25 cellular contexts compared by ENCODE assay signal in the genomic region with DNA sequence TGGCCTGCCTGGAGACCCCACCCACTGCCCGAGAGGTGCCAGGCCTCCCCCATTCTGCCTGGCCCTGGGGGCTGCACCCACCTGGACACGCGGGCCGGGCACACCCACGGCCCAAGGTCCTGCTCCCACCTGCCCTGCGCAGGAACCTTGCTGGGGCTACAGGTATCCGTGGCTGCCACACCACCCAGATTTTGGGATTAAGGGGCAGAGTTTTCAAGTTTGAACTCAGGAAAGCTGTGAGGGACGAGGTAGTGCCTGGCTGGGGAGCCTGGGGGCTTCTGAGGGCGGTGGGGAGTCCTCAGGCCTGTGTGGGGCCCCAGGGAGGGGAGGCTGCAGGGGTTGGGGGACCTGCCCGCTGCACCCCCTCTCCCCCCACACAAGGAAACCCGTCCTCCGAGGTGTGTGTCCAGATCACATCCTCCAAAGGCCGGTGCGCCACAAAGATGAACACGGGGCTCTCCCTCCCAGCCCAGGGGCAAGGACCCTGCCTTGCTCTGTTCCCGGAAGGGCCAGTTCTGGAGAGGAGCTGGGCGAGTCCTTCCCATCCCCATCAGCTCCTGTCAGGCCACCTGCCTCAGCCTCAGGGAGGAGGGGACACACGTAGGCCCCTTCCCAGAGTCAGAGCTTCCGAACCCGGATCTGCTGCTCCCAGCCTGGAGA. TPM values are rescaled to one million over a fixed set of nuclear protein-coding genes. Genes with fewer than 3 reads are reported as not detected.
DNase-seq lines count a peak whose midpoint lies in the region; FAIRE-seq and TF ChIP-seq lines count a peak whose summit lies in the region.
"Had no signal": no experiment of that assay in that cellular context is flagged by ENCODE, and none has a peak within 500 bp of the region (broad histone marks: within the 10 kb centered on the region; RNA-seq: fewer than 3 reads in every experiment).

No MANE protein-coding gene starts in this region.

- FAIRE-seq in H1 (lab: Jason Lieb, UNC), result no peak
- FAIRE-seq: D721Med had no signal

- H3K23ac ChIP-seq in H1 (ENCODE audit: insufficient read length), result no peak overlapping the region
- peak overlapping the region; percentile 55 for H3K23ac ChIP-seq in neuronal stem cell (ENCODE audit: low read depth, low read length, poor library complexity)

- H3K36me3 ChIP-seq in H7 (replicated peaks; ENCODE audit: control insufficient read depth, insufficient read depth, low read length), result no peaks in the 10 kb centered on the region
- no peaks in the 10 kb centered on the region for H3K36me3 ChIP-seq in H1 (ENCODE audit: control insufficient read depth in 2 of 4, insufficient read depth in 4 of 4, low read length in 3 of 4)
- H3K36me3 ChIP-seq in neuronal stem cell (replicated peaks in 1 of 2; ENCODE audit: control insufficient read depth in 2 of 2, insufficient read depth in 2 of 2, low read length in 2 of 2), result no peaks in the 10 kb centered on the region
- H3K36me3 ChIP-seq: upper lobe of right lung had no signal

- H3K18ac ChIP-seq in H1 (ENCODE audit: extremely low read depth, low read length), result no peak overlapping the region; the same call in 1 of the 2 replicates
- peak overlapping the region; percentile 59 for H3K18ac ChIP-seq in neuronal stem cell (ENCODE audit: low read length)

- H2AK5ac ChIP-seq in H1 (ENCODE audit: low read depth, low read length), result peak overlapping the region; percentile 75; the same call in 1 of the 2 replicates
- H2AK5ac ChIP-seq in neuronal stem cell (ENCODE audit: low read depth, low read length), result peak overlapping the region; percentile 99

- POLR2A ChIA-PET in H1 (lab: Charles Lee; ENCODE audit: partially characterized antibody), result no interaction called here

- peaks cover 0 to 22% (median 11%) of the 10 kb centered on the region in 4 experiments; a peak in 6 of 7 replicates for H3K4me1 ChIP-seq in H1 (replicated peaks in 1 of 4; ENCODE audit: control insufficient read depth in 3 of 4, insufficient read depth in 4 of 4, low read length in 3 of 4)
- H3K4me1 ChIP-seq in neuronal stem cell (ENCODE audit: control insufficient read depth in 2 of 2, insufficient read depth in 1 of 2, low read depth in 1 of 2, low read length in 2 of 2), result peaks cover 17 to 32% of the 10 kb centered on the region in 2 donors
- H3K4me1 ChIP-seq: upper lobe of right lung had no signal

- TF ChIP-seq RAD21 in H1 (IDR thresholded peaks at IDR 0.05 in 1 of 2, conservative IDR thresholded peaks at IDR 0.05 in 1 of 2; ENCODE audit: low read depth in 2 of 2, low read length in 2 of 2), result no peak

- H2BK12ac ChIP-seq in H1 (ENCODE audit: low read depth, low read length) (peak overlapping the region; percentile 17; the same call in 1 of the 2 replicates), neuronal stem cell (ENCODE audit: low read length) (peak overlapping the region; percentile 94)

- no peak overlapping the region for H2BK20ac ChIP-seq in H1 (ENCODE audit: low read length)

- peak; percentile 14 for DNase-seq in activated naive CD4-positive, alpha-beta T cell treated with anti-CD3 and anti-CD28 coated beads, Interleukin-2, amount 10 ng/mL, durations not matched to agents 7 days and 5 days
- DNase-seq in activated naive CD4-positive, alpha-beta T cell (lab: John Stamatoyannopoulos, UW), result no peak
- DNase-seq in H7, result peak; percentile 60
- peak in 1 of 2 experiments; percentile 49 for DNase-seq in H1 (ENCODE audit: low read depth in 1 of 2, low spot score in 2 of 2)
- no peak for DNase-seq in neuronal stem cell (ENCODE audit: low spot score)
- DNase-seq in lower leg skin (ENCODE audit: low spot score in 2 of 2), result no peak
- no peak for DNase-seq in glomerular visceral epithelial cell (ENCODE audit: extremely low spot score)
- DNase-seq in NCI-H2227 treated with DMSO at 0.1 percent for 48 hours (lab: John Stamatoyannopoulos, UW), result no peak
- DNase-seq: dorsolateral prefrontal cortex, EL, MV-4-11, NCI-H1694, NCI-H69, substantia nigra, upper lobe of right lung had no signal

- no peak overlapping the region for H3K4me3 Mint-ChIP-seq in activated naive CD4-positive, alpha-beta T cell treated with anti-CD3 and anti-CD28 coated beads, Interleukin-2, amount 10 ng/mL, durations not matched to agents 7 days and 5 days
- H3K4me3 Mint-ChIP-seq: activated CD8-positive, alpha-beta T cell treated with anti-CD3 and anti-CD28 coated beads, Interleukin-2, amount 10 ng/mL, durations not matched to agents 7 days and 5 days had no signal

- intact Hi-C loops in lower leg skin (cut with DNase I; ENCODE audit: low total_unique reads), result no loop called here

- no peaks in the 10 kb centered on the region for H3K9me3 Mint-ChIP-seq in activated naive CD4-positive, alpha-beta T cell treated with anti-CD3 and anti-CD28 coated beads, Interleukin-2, amount 10 ng/mL, durations not matched to agents 7 days and 5 days

- H3K27ac ChIP-seq in H1 (ENCODE audit: low read depth, low read length), result no peak overlapping the region
- H3K27ac ChIP-seq in neuronal stem cell (replicated peaks; ENCODE audit: low read length), result no peak overlapping the region
- H3K27ac ChIP-seq: dorsolateral prefrontal cortex, hepatocyte, upper lobe of right lung had no signal

- no peak overlapping the region for H3K56ac ChIP-seq in H1 (replicated peaks; ENCODE audit: insufficient read length, low read depth, low read length)

- H4K20me1 ChIP-seq in H1 (replicated peaks in 1 of 2; ENCODE audit: control insufficient read depth in 1 of 2, insufficient read depth in 2 of 2, low read length in 2 of 2), result peaks cover 0 to 1% of the 10 kb centered on the region in 2 experiments

- H3K4me3 ChIP-seq in H7 (ENCODE audit: insufficient read depth, low read depth, low read length) (no peak overlapping the region), H1 (ENCODE audit: extremely low read depth in 1 of 4, insufficient read depth in 2 of 4, low read depth in 3 of 4, low read length in 4 of 4) (no peak overlapping the region), neuronal stem cell (ENCODE audit: low read length in 2 of 2) (no peak overlapping the region), lower leg skin (ENCODE audit: low read depth, poor library complexity, severe bottlenecking) (no peak overlapping the region)
- H3K4me3 ChIP-seq: dorsolateral prefrontal cortex, hepatocyte, upper lobe of right lung had no signal

- H4K91ac ChIP-seq in H1 (replicated peaks; ENCODE audit: insufficient read length, low read length) (peak overlapping the region; percentile 17), neuronal stem cell (ENCODE audit: low read depth, low read length, poor library complexity) (no peak overlapping the region)

- peaks cover 67% of the 10 kb centered on the region for H3K27me3 Mint-ChIP-seq in activated naive CD4-positive, alpha-beta T cell treated with anti-CD3 and anti-CD28 coated beads, Interleukin-2, amount 10 ng/mL, durations not matched to agents 7 days and 5 days

- H3K14ac ChIP-seq in H1 (ENCODE audit: insufficient read length), result no peak overlapping the region
- H3K14ac ChIP-seq in neuronal stem cell (ENCODE audit: low read length), result no peak overlapping the region

- H3K4me1 Mint-ChIP-seq in activated naive CD4-positive, alpha-beta T cell treated with anti-CD3 and anti-CD28 coated beads, Interleukin-2, amount 10 ng/mL, durations not matched to agents 7 days and 5 days, result peaks cover 31% of the 10 kb centered on the region

- H2BK15ac ChIP-seq in H1 (ENCODE audit: low read length), result no peak overlapping the region
- H2BK15ac ChIP-seq in neuronal stem cell (ENCODE audit: low read length), result peak overlapping the region; percentile 69

- H3K9ac ChIP-seq in H1 (replicated peaks in 1 of 4; ENCODE audit: extremely low read depth in 1 of 4, low read depth in 3 of 4, low read length in 3 of 4) (no peak overlapping the region), neuronal stem cell (ENCODE audit: low read depth, low read length, poor library complexity) (peak overlapping the region; percentile 4)

- 81% methylated on average over 11 of the region's 20 CpGs; no CpG with 5 or more reads in 1 of the 2 experiments for WGBS in H1 (ENCODE audit: extremely low coverage in 1 of 2, insufficient coverage in 1 of 2, insufficient read length in 1 of 2, insufficient replicate concordance in 2 of 2, low coverage in 1 of 2, low lambda C conversion rate in 2 of 2, missing lambda C conversion rate in 1 of 2), 2 experiments
- no CpG with 5 or more reads among the region's 20 CpGs for WGBS in neuronal stem cell (ENCODE audit: extremely low coverage in 2 of 2, insufficient read length in 2 of 2, insufficient replicate concordance in 1 of 2), 2 donors
- 67 to 71% methylated on average over 14 to 16 of the region's 20 CpGs for WGBS in lower leg skin, 2 donors

- no peaks in the 10 kb centered on the region for H3K79me2 ChIP-seq in H1 (ENCODE audit: control insufficient read depth in 1 of 2, insufficient read depth in 2 of 2, low read length in 2 of 2)

- H3K4ac ChIP-seq in H1 (replicated peaks; ENCODE audit: insufficient read length, low read depth, low read length), result no peak overlapping the region
- no peak overlapping the region for H3K4ac ChIP-seq in neuronal stem cell (ENCODE audit: low read length)

- H3K27me3 ChIP-seq in H7 (ENCODE audit: control insufficient read depth, insufficient read depth, low read length), result no peaks in the 10 kb centered on the region
- H3K27me3 ChIP-seq in H1 (replicated peaks in 1 of 4; ENCODE audit: control insufficient read depth in 3 of 4, extremely low read depth in 1 of 4, insufficient read depth in 3 of 4, low read length in 3 of 4), result peaks cover 0 to 8% (median 6%) of the 10 kb centered on the region in 4 experiments; a peak in 4 of 7 replicates
- H3K27me3 ChIP-seq in neuronal stem cell (ENCODE audit: control insufficient read depth in 3 of 3, insufficient read depth in 3 of 3, low read depth in 1 of 3, low read length in 3 of 3), result peaks cover 0 to 44% (median 4%) of the 10 kb centered on the region in 3 experiments
- H3K27me3 ChIP-seq: hepatocyte had no signal

- H2BK5ac ChIP-seq in H1 (ENCODE audit: low read depth, low read length), result no peak overlapping the region
- peak overlapping the region; percentile 39 for H2BK5ac ChIP-seq in neuronal stem cell (ENCODE audit: low read length)

- no peak overlapping the region for H2AFZ ChIP-seq in H1 (ENCODE audit: low read length)
- no peak overlapping the region for H2AFZ ChIP-seq in neuronal stem cell (ENCODE audit: low read length)
- H2AFZ ChIP-seq: hepatocyte had no signal

- H4K5ac ChIP-seq in H1 (ENCODE audit: insufficient read length, low read depth, low read length), result no peak overlapping the region

- TF ChIP-seq CTCF in H1 (IDR thresholded peaks at IDR 0.05; ENCODE audit: control extremely low read depth in 1 of 3, insufficient read depth in 1 of 3, low read depth in 1 of 3, low read length in 3 of 3) (no peak), lower leg skin (IDR thresholded peaks at IDR 0.05) (no peak)

- H3K4me2 ChIP-seq in H1 (ENCODE audit: insufficient read depth in 1 of 2, low read depth in 2 of 2, low read length in 2 of 2) (no peak overlapping the region), neuronal stem cell (ENCODE audit: insufficient read depth, low read length, poor library complexity, severe bottlenecking) (no peak overlapping the region)
- H3K4me2 ChIP-seq: hepatocyte had no signal

- H2BK120ac ChIP-seq in H1 (replicated peaks; ENCODE audit: low read depth, low read length) (no peak overlapping the region), neuronal stem cell (ENCODE audit: low read depth, low read length) (peak overlapping the region; percentile 97)

- CTCF ChIA-PET in activated naive CD4-positive, alpha-beta T cell treated with anti-CD3 and anti-CD28 coated beads, Interleukin-2, amount 10 ng/mL, durations not matched to agents 7 days and 5 days (lab: Charles Lee), result no interaction called here
- CTCF ChIA-PET in H1 (lab: Charles Lee; ENCODE audit: partially characterized antibody), result interaction anchor here (1.2 to 1.8 kb wide), 4 partner anchors 23 to 48 kb away, joined by 3 to 8 read pairs (median 4); no protein-coding TSS in a partner anchor

- no peaks in the 10 kb centered on the region for H3K23me2 ChIP-seq in H1 (ENCODE audit: low read depth, low read length)

- TF ChIP-seq EP300 in H1 (IDR thresholded peaks at IDR 0.05; ENCODE audit: borderline replicate concordance in 1 of 2, low read depth in 2 of 2, low read length in 2 of 2), result no peak

- no peak overlapping the region for H3K27ac Mint-ChIP-seq in activated naive CD4-positive, alpha-beta T cell treated with anti-CD3 and anti-CD28 coated beads, Interleukin-2, amount 10 ng/mL, durations not matched to agents 7 days and 5 days

- H3K79me1 ChIP-seq in H1 (ENCODE audit: low read depth, low read length) (no peaks in the 10 kb centered on the region), neuronal stem cell (ENCODE audit: low read depth, low read length) (peaks cover 2% of the 10 kb centered on the region)

- H3K9me3 ChIP-seq in H1 (ENCODE audit: insufficient read depth in 2 of 2, low read depth in 1 of 2, low read length in 1 of 2) (peaks cover 4 to 5% of the 10 kb centered on the region in 2 experiments; a peak in 1 of 4 replicates), neuronal stem cell (replicated peaks in 1 of 2; ENCODE audit: control insufficient read depth in 2 of 2, insufficient read depth in 1 of 2, low read depth in 1 of 2, low read length in 2 of 2) (peaks cover 0 to 4% of the 10 kb centered on the region in 2 donors)
- H3K9me3 ChIP-seq: upper lobe of right lung had no signal

- no peaks in the 10 kb centered on the region for H3K36me3 Mint-ChIP-seq in activated naive CD4-positive, alpha-beta T cell treated with anti-CD3 and anti-CD28 coated beads, Interleukin-2, amount 10 ng/mL, durations not matched to agents 7 days and 5 days

- H4K8ac ChIP-seq in H1 (ENCODE audit: extremely low read depth, insufficient read depth, low read length), result peak overlapping the region; percentile 31; the same call in 1 of the 2 replicates
- H4K8ac ChIP-seq in neuronal stem cell (ENCODE audit: low read depth, low read length), result no peak overlapping the region

- TF ChIP-seq POLR2A in H1 (IDR thresholded peaks at IDR 0.05; ENCODE audit: control extremely low read depth in 1 of 2, low read depth in 2 of 2, low read length in 2 of 2), result no peak
- TF ChIP-seq POLR2A in lower leg skin (IDR thresholded peaks at IDR 0.05), result no peak

RNA-seq across cellular contexts. Expression of gene TTLL10, which starts 2.7 kb away (rescaled TPM):
- not detected in 2 replicates for total RNA-seq in H7 (2014; rRNA removed; shearing (Covaris generic))
- 1.6 and 1.7 TPM in 2 replicates for total RNA-seq in H1 (2021; fragmentation: NEBNext Ultra II Directional; extraction: Animal tissue kit (Norgen Biotek cat#: 25700))
- polyA plus RNA-seq in H1 (2011; rRNA removed), result 1.1 and 2.0 TPM in 2 replicates
- polyA plus RNA-seq in H1 (2011; cell fraction: cytosol; rRNA removed), result 1.0 TPM
- 3.8 TPM for polyA plus RNA-seq in H1 (2011; cell fraction: nucleus; rRNA removed)
- 0.94 to 4.7 TPM (median 1.1 TPM) in 4 replicates for polyA plus RNA-seq in H1 (2012, experiment 1 of 2)
- 0.24 TPM for polyA plus RNA-seq in H1 (2012, experiment 2 of 2)
- polyA plus RNA-seq in H1 (2013, experiment 1 of 2), result 0.73 TPM
- polyA plus RNA-seq in H1 (2013, experiment 2 of 2), result 0.55 TPM
- polyA minus RNA-seq in H1 (2011; rRNA and poly(A)+ RNA removed), result 0.51 and 1.3 TPM in 2 replicates
- not detected for polyA minus RNA-seq in H1 (2011; cell fraction: cytosol; rRNA and poly(A)+ RNA removed)
- 1.5 TPM for polyA minus RNA-seq in H1 (2011; cell fraction: nucleus; rRNA and poly(A)+ RNA removed)
- 1.3 TPM for polyA plus RNA-seq in neuronal stem cell (2013, experiment 1 of 2)
- polyA plus RNA-seq in neuronal stem cell (2013, experiment 2 of 2), result 1.3 TPM
- not detected for total RNA-seq in lower leg skin
- total RNA-seq: A172, epithelial cell of proximal tubule, fibroblast of villous mesenchyme, hepatocyte, HT1080, lung microvascular endothelial cell, myocyte, right cardiac atrium, upper lobe of right lung had no signal

RNA-seq across cellular contexts. Expression of gene TNFRSF18, which starts 35.4 kb away (rescaled TPM):
- not detected in 2 replicates for total RNA-seq in H7 (2014; rRNA removed; shearing (Covaris generic))
- total RNA-seq in H1 (2021; fragmentation: NEBNext Ultra II Directional; extraction: Animal tissue kit (Norgen Biotek cat#: 25700)), result 0.92 and 1.5 TPM in 2 replicates
- 2.5 and 2.7 TPM in 2 replicates for polyA plus RNA-seq in H1 (2011; rRNA removed)
- polyA plus RNA-seq in H1 (2011; cell fraction: cytosol; rRNA removed), result 2.9 TPM
- polyA plus RNA-seq in H1 (2011; cell fraction: nucleus; rRNA removed), result 4.8 TPM
- 0.51 to 2.0 TPM (median 1.5 TPM) in 4 replicates for polyA plus RNA-seq in H1 (2012, experiment 1 of 2)
- 1.4 TPM for polyA plus RNA-seq in H1 (2012, experiment 2 of 2)
- polyA plus RNA-seq in H1 (2013, experiment 1 of 2), result 1.4 TPM
- polyA plus RNA-seq in H1 (2013, experiment 2 of 2), result 1.5 TPM
- not detected in 2 replicates for polyA minus RNA-seq in H1 (2011; rRNA and poly(A)+ RNA removed)
- polyA minus RNA-seq in H1 (2011; cell fraction: cytosol; rRNA and poly(A)+ RNA removed), result not detected
- not detected for polyA minus RNA-seq in H1 (2011; cell fraction: nucleus; rRNA and poly(A)+ RNA removed)
- 0.21 TPM for polyA plus RNA-seq in neuronal stem cell (2013, experiment 1 of 2)
- polyA plus RNA-seq in neuronal stem cell (2013, experiment 2 of 2), result 0.36 TPM
- 10 to 100 TPM; 19.8 to 36.8 (median 25.8) TPM for total RNA-seq in lower leg skin
- total RNA-seq: A172, fibroblast of villous mesenchyme, hepatocyte, HT1080, myocyte had no signal

RNA-seq across cellular contexts. Expression of gene TNFRSF4, which starts 42.9 kb away (rescaled TPM):
- total RNA-seq in H7 (2014; rRNA removed; shearing (Covaris generic)), result 0.07 and 0.89 TPM in 2 replicates
- not detected in 2 replicates for total RNA-seq in H1 (2021; fragmentation: NEBNext Ultra II Directional; extraction: Animal tissue kit (Norgen Biotek cat#: 25700))
- 0.06 TPM in 1 of 2 replicates, not detected in the other for polyA plus RNA-seq in H1 (2011; rRNA removed)
- polyA plus RNA-seq in H1 (2011; cell fraction: cytosol; rRNA removed), result 0.14 TPM
- polyA plus RNA-seq in H1 (2011; cell fraction: nucleus; rRNA removed), result 0.19 TPM
- not detected in 4 replicates for polyA plus RNA-seq in H1 (2012, experiment 1 of 2)
- not detected for polyA plus RNA-seq in H1 (2012, experiment 2 of 2)
- polyA plus RNA-seq in H1 (2013, experiment 1 of 2), result not detected
- 0.07 TPM for polyA plus RNA-seq in H1 (2013, experiment 2 of 2)
- polyA minus RNA-seq in H1 (2011; rRNA and poly(A)+ RNA removed), result not detected in 2 replicates
- polyA minus RNA-seq in H1 (2011; cell fraction: cytosol; rRNA and poly(A)+ RNA removed), result not detected
- not detected for polyA minus RNA-seq in H1 (2011; cell fraction: nucleus; rRNA and poly(A)+ RNA removed)
- polyA plus RNA-seq in neuronal stem cell (2013, experiment 1 of 2), result 0.06 TPM
- 0.08 TPM for polyA plus RNA-seq in neuronal stem cell (2013, experiment 2 of 2)
- total RNA-seq in lower leg skin, result 1 to 10 TPM in 1 of 4 donors, under 1 TPM in 1, not detected in 2; 0.69 to 1.4 TPM
- total RNA-seq: A172, hepatocyte, myocyte had no signal
- polyA plus RNA-seq: hepatocyte had no signal

RNA-seq across cellular contexts. Expression of gene C1orf159, which starts 55.1 kb away (rescaled TPM):
- total RNA-seq in H7 (2014; rRNA removed; shearing (Covaris generic)), result 29.3 and 32.0 TPM in 2 replicates
- 10.9 and 12.4 TPM in 2 replicates for total RNA-seq in H1 (2021; fragmentation: NEBNext Ultra II Directional; extraction: Animal tissue kit (Norgen Biotek cat#: 25700))
- 10.0 and 15.7 TPM in 2 replicates for polyA plus RNA-seq in H1 (2011; rRNA removed)
- 11.1 TPM for polyA plus RNA-seq in H1 (2011; cell fraction: cytosol; rRNA removed)
- polyA plus RNA-seq in H1 (2011; cell fraction: nucleus; rRNA removed), result 45.2 TPM
- polyA plus RNA-seq in H1 (2012, experiment 1 of 2), result 6.7 to 11.8 TPM (median 10.8 TPM) in 4 replicates
- polyA plus RNA-seq in H1 (2012, experiment 2 of 2), result 9.1 TPM
- polyA plus RNA-seq in H1 (2013, experiment 1 of 2), result 8.9 TPM
- polyA plus RNA-seq in H1 (2013, experiment 2 of 2), result 8.4 TPM
- 2.8 and 4.3 TPM in 2 replicates for polyA minus RNA-seq in H1 (2011; rRNA and poly(A)+ RNA removed)
- 5.1 TPM for polyA minus RNA-seq in H1 (2011; cell fraction: cytosol; rRNA and poly(A)+ RNA removed)
- polyA minus RNA-seq in H1 (2011; cell fraction: nucleus; rRNA and poly(A)+ RNA removed), result 14.2 TPM
- polyA plus RNA-seq in neuronal stem cell (2013, experiment 1 of 2), result 12.3 TPM
- polyA plus RNA-seq in neuronal stem cell (2013, experiment 2 of 2), result 11.7 TPM
- total RNA-seq in lower leg skin, result 10 to 100 TPM; 16.1 to 36.0 (median 21.5) TPM

Comparison
In these comparisons a context has a peak if more than half of its experiments do, and no peak if none do; other contexts are left out.
1. DNase-seq: peak in activated naive CD4-positive, alpha-beta T cell treated with anti-CD3 and anti-CD28 coated beads, Interleukin-2, amount 10 ng/mL, durations not matched to agents 7 days and 5 days (single experiment) and H7 (single experiment); none in activated naive CD4-positive, alpha-beta T cell (0 of 4), neuronal stem cell (single experiment), lower leg skin (0 of 2), glomerular visceral epithelial cell (single experiment) and NCI-H2227 treated with DMSO at 0.1 percent for 48 hours (single experiment).